Comparison of ENCODE assay signal across 10 cellular contexts in genomic region chr15:41490355-41490754, GRCh38. TPM values are rescaled to one million over a fixed set of nuclear protein-coding genes. Genes with fewer than 3 reads are reported as not detected.
DNase-seq lines count a peak whose midpoint lies in the region; ATAC-seq and TF ChIP-seq lines count a peak whose summit lies in the region.
"Had no signal": no experiment of that assay in that cellular context is flagged by ENCODE, and none has a peak within 500 bp of the region (broad histone marks: within the 10 kb centered on the region; RNA-seq: fewer than 3 reads in every experiment).

No MANE protein-coding gene starts in this region.

- ATAC-seq in GM18907 (IDR thresholded peaks at IDR 0.05; ENCODE audit: unreplicated experiment): peak; percentile 34

- TF ChIP-seq CTCF in AG09309 (IDR thresholded peaks at IDR 0.05; ENCODE audit: control insufficient read depth, insufficient read depth, low read depth, low read length, missing control alignments): no peak

- H3K4me3 ChIP-seq in AG09309 (ENCODE audit: control insufficient read depth, low read depth, low read length): no peak overlapping the region
- H3K4me3 ChIP-seq: colonic mucosa had no signal

- DNase-seq in AG09309 (ENCODE audit: low read depth) (peak; percentile 90), RPMI7951 (ENCODE audit: low read depth) (peak; percentile 98), fibroblast of peridontal ligament (ENCODE audit: extremely low read depth) (peak; percentile 96), GDM1 (lab: John Stamatoyannopoulos, UW) (no peak), germinal center (ENCODE audit: low spot score) (no peak), NCI-H748 treated with DMSO at 0.1 percent for 48 hours (lab: John Stamatoyannopoulos, UW) (no peak), NCI-H146 (lab: John Stamatoyannopoulos, UW) (no peak)
- DNase-seq: colonic mucosa had no signal

RNA-seq across cellular contexts. Expression of gene ITPKA, which starts 3.3 kb away (rescaled TPM):
- total RNA-seq in RPMI7951 (2014; rRNA removed; shearing (Covaris generic)): 9.2 and 13.2 TPM in 2 replicates
- total RNA-seq: skeletal muscle tissue had no signal

RNA-seq across cellular contexts. Expression of gene LTK, which starts 23.3 kb away (rescaled TPM):
- total RNA-seq in RPMI7951 (2014; rRNA removed; shearing (Covaris generic)): 2.9 and 3.1 TPM in 2 replicates

RNA-seq across cellular contexts. Expression of gene RPAP1, which starts 53.7 kb away (rescaled TPM):
- total RNA-seq in RPMI7951 (2014; rRNA removed; shearing (Covaris generic)): 23.8 and 41.9 TPM in 2 replicates

Comparison
In these comparisons a context has a peak if more than half of its experiments do, and no peak if none do; other contexts are left out.
1. DNase-seq: peak in AG09309 (single experiment), RPMI7951 (single experiment) and fibroblast of peridontal ligament (single experiment); none in GDM1 (single experiment), germinal center (single experiment), NCI-H748 treated with DMSO at 0.1 percent for 48 hours (single experiment) and NCI-H146 (single experiment).